ENCODE assay signal across 8 cellular contexts in genomic region chr19:54138777-54139256, GRCh38. TPM values are rescaled to one million over a fixed set of nuclear protein-coding genes. Genes with fewer than 3 reads are reported as not detected.
DNase-seq lines count a peak whose midpoint lies in the region; ATAC-seq and TF ChIP-seq lines count a peak whose summit lies in the region.

No MANE protein-coding gene starts in this region.

- H3K36me3 Mint-ChIP-seq in T-helper 17 cell (ENCODE audit: low read depth), result peaks cover 4% of the 10 kb centered on the region

- H3K27ac Mint-ChIP-seq in T-helper 17 cell, result peak overlapping the region; percentile 93

- no peaks in the 10 kb centered on the region for H3K27me3 ChIP-seq in DOHH2 (ENCODE audit: control insufficient read depth, low read length)
- H3K27me3 ChIP-seq in prostate gland (replicated peaks; ENCODE audit: insufficient read depth), result no peaks in the 10 kb centered on the region

- H3K4me2 ChIP-seq in DOHH2 (ENCODE audit: low read length), result peak overlapping the region; percentile 64

- H3K4me1 ChIP-seq in DOHH2 (ENCODE audit: control insufficient read depth, low read length) (peaks cover 21% of the 10 kb centered on the region), prostate gland (replicated peaks) (peaks cover 7% of the 10 kb centered on the region)

- 0 out of 2 replicates have a peak, but pooled peaks cover 9% of the 10 kb centered on the region for H4K20me1 ChIP-seq in DOHH2 (ENCODE audit: control insufficient read depth, insufficient read depth, low read depth, low read length)

- 32% methylated on average over 15 of the region's 15 CpGs for WGBS in prostate gland

- intact Hi-C loops in prostate gland (cut with DNase I), result loop anchor here (10.0 kb wide), 1 partner anchor 274 kb away; the partner anchor contains the start of gene MYADM

- peak overlapping the region; percentile 89 for H3K4me3 ChIP-seq in DOHH2 (ENCODE audit: low read length)
- H3K4me3 ChIP-seq in prostate gland, result peak overlapping the region; percentile 94 to 99

- H3K27ac ChIP-seq in DOHH2 (ENCODE audit: low read depth, low read length) (no peak overlapping the region), prostate gland (peak overlapping the region; percentile 92 to 97)

- H3K36me3 ChIP-seq in DOHH2 (ENCODE audit: control insufficient read depth, low read length) (peaks cover 54% of the 10 kb centered on the region), prostate gland (peaks cover 11 to 12% of the 10 kb centered on the region in 2 donors)

- ATAC-seq in T-helper 17 cell (no peak), GM18517 (IDR thresholded peaks at IDR 0.05; ENCODE audit: unreplicated experiment) (no peak), GM19023 (IDR thresholded peaks at IDR 0.05; ENCODE audit: unreplicated experiment) (no peak), HG02759 (IDR thresholded peaks at IDR 0.05; ENCODE audit: unreplicated experiment) (no peak)

- peak overlapping the region; percentile 95 for H3K4me3 Mint-ChIP-seq in T-helper 17 cell

- H3K9me3 ChIP-seq in DOHH2 (ENCODE audit: control insufficient read depth, insufficient read depth, low read length) (no peaks in the 10 kb centered on the region), T-helper 17 cell (ENCODE audit: control insufficient read depth, low read length, poor library complexity, severe bottlenecking) (no peaks in the 10 kb centered on the region), prostate gland (no peaks in the 10 kb centered on the region)

- no peaks in the 10 kb centered on the region for H3K27me3 Mint-ChIP-seq in T-helper 17 cell

- no peaks in the 10 kb centered on the region for H3K9me2 ChIP-seq in DOHH2 (replicated peaks; ENCODE audit: control insufficient read depth, low read length)

- no peaks in the 10 kb centered on the region for H3F3A ChIP-seq in DOHH2 (ENCODE audit: control insufficient read depth, insufficient read depth)

- TF ChIP-seq CTCF in DOHH2 (IDR thresholded peaks at IDR 0.05; ENCODE audit: low read depth, low read length, poor library complexity, severe bottlenecking), result no peak
- no peak for TF ChIP-seq CTCF in prostate gland (IDR thresholded peaks at IDR 0.05)

- DNase-seq in T-helper 17 cell (no peak), erythroblast (lab: John Stamatoyannopoulos, UW) (peak; percentile 33 to 46), prostate gland (ENCODE audit: low spot score) (no peak), NAMALWA (ENCODE audit: low spot score) (no peak)

- no peak for TF ChIP-seq POLR2A in erythroblast (IDR thresholded peaks at IDR 0.05; ENCODE audit: low read length)
- no peak for TF ChIP-seq POLR2A in prostate gland (IDR thresholded peaks at IDR 0.05)

- H3K79me2 ChIP-seq in DOHH2 (ENCODE audit: control insufficient read depth, low read length), result peaks cover 55% of the 10 kb centered on the region

- H3K4me1 Mint-ChIP-seq in T-helper 17 cell, result peaks cover 35% of the 10 kb centered on the region

RNA-seq across cellular contexts. Expression of gene CNOT3, which starts 1.3 kb away (rescaled TPM):
- 10 to 100 TPM; 44.5 to 45.4 TPM for total RNA-seq in T-helper 17 cell
- total RNA-seq in prostate gland, result 10 to 100 TPM; 22.8 to 54.4 TPM

RNA-seq across cellular contexts. Expression of gene LENG1, which starts 20.7 kb away (rescaled TPM):
- total RNA-seq in T-helper 17 cell (1 to 10 TPM; 8.0 to 9.0 TPM), prostate gland (10 to 100 TPM in 1 of 2 donors, 1 to 10 TPM in 1; 7.6 to 14.7 TPM)

RNA-seq across cellular contexts. Expression of gene PRPF31, which starts 23.3 kb away (rescaled TPM):
- total RNA-seq in T-helper 17 cell (10 to 100 TPM; 49.4 to 56.8 TPM), prostate gland (10 to 100 TPM; 50.7 to 71.6 TPM)

RNA-seq across cellular contexts. Expression of gene TFPT, which starts 23.4 kb away (rescaled TPM):
- total RNA-seq in T-helper 17 cell, result 10 to 100 TPM; 14.9 TPM
- 10 to 100 TPM; 30.7 to 52.0 TPM for total RNA-seq in prostate gland

RNA-seq across cellular contexts. Expression of gene TMC4, which starts 34.1 kb away (rescaled TPM):
- total RNA-seq in T-helper 17 cell, result 1 to 10 TPM; 1.3 to 3.1 TPM
- 10 to 100 TPM; 40.2 to 88.6 TPM for total RNA-seq in prostate gland

Comparison
In these comparisons a context has a peak if more than half of its experiments do, and no peak if none do; other contexts are left out.
1. DNase-seq: peak in erythroblast (2 of 2); none in T-helper 17 cell (0 of 3), prostate gland (single experiment) and NAMALWA (single experiment).